In genomic region chr12:62249419-62249818, GRCh38 we compare ENCODE assay signal across 29 cellular contexts.
"Had no signal": no experiment of that assay in that cellular context is flagged by ENCODE, and none has a peak within 500 bp of the region (broad histone marks: within the 10 kb centered on the region; RNA-seq: fewer than 3 reads in every experiment).

No MANE protein-coding gene starts in this region.

- H3K4me3 Mint-ChIP-seq: dendritic cell treated with granulocyte-macrophage colony-stimulating factor and Interleukin-4, amounts not matched to agents 40 ng/mL and 50 ng/mL, for 4 days; endodermal cell; naive thymus-derived CD4-positive, alpha-beta T cell; nephron; neural progenitor cell; stimulated activated memory B cell treated with anti-CD40 and anti-IgM and Interleukin-4, amounts not matched to agents 10 μg/mL and 1 μg/mL and 100 μg/mL, for 72 hours had no signal

- H3K36me3 ChIP-seq: colonic mucosa, gastrocnemius medialis, left lung, neural progenitor cell, sigmoid colon, spleen, tibial artery, upper lobe of right lung, uterus had no signal

- H3K9me3 Mint-ChIP-seq: endodermal cell; nephron; neural progenitor cell; stimulated activated memory B cell treated with anti-CD40 and anti-IgM and Interleukin-4, amounts not matched to agents 10 μg/mL and 1 μg/mL and 100 μg/mL, for 72 hours had no signal

- ATAC-seq: esophagus mucosa; gastrocnemius medialis; left lung; naive thymus-derived CD4-positive, alpha-beta T cell; psoas muscle; right cardiac atrium; stimulated activated memory B cell treated with anti-CD40 and anti-IgM and Interleukin-4, amounts not matched to agents 10 μg/mL and 1 μg/mL and 100 μg/mL, for 72 hours; stimulated activated naive CD8-positive, alpha-beta T cell treated with anti-CD3 and anti-CD28 coated beads, Interleukin-15, Interleukin-2, amounts not matched to agents 100 U/mL and 50 U/mL, for 24 hours; upper lobe of right lung had no signal

- H3K27me3 ChIP-seq: colonic mucosa, gastrocnemius medialis, left lung, neural progenitor cell, sigmoid colon, spleen, testis, tibial artery, upper lobe of right lung, uterus had no signal

- H3K4me3 ChIP-seq: colonic mucosa, gastrocnemius medialis, left lung, neural progenitor cell, psoas muscle, sigmoid colon, spleen, testis, tibial artery, upper lobe of right lung, uterus had no signal

- H3K9me3 ChIP-seq: colonic mucosa, gastrocnemius medialis, left lung, psoas muscle, sigmoid colon, spleen, testis, tibial artery, upper lobe of right lung, uterus had no signal

- H3K27me3 Mint-ChIP-seq: dendritic cell treated with granulocyte-macrophage colony-stimulating factor and Interleukin-4, amounts not matched to agents 40 ng/mL and 50 ng/mL, for 4 days; stimulated activated memory B cell treated with anti-CD40 and anti-IgM and Interleukin-4, amounts not matched to agents 10 μg/mL and 1 μg/mL and 100 μg/mL, for 72 hours had no signal

- H3K9ac ChIP-seq: neural progenitor cell had no signal

- H3K27ac ChIP-seq: colonic mucosa, epithelial cell of prostate, gastrocnemius medialis, left lung, neural progenitor cell, psoas muscle, sigmoid colon, tibial artery, upper lobe of right lung, uterus had no signal

- H3K4me1 Mint-ChIP-seq: nephron had no signal

- H2AFZ ChIP-seq: neural progenitor cell had no signal

- H3K27ac Mint-ChIP-seq: dendritic cell treated with granulocyte-macrophage colony-stimulating factor and Interleukin-4, amounts not matched to agents 40 ng/mL and 50 ng/mL, for 4 days; endodermal cell; nephron; neural progenitor cell; stimulated activated memory B cell treated with anti-CD40 and anti-IgM and Interleukin-4, amounts not matched to agents 10 μg/mL and 1 μg/mL and 100 μg/mL, for 72 hours had no signal

- H3K4me1 ChIP-seq: colonic mucosa, gastrocnemius medialis, psoas muscle, sigmoid colon, tibial artery, upper lobe of right lung, uterus had no signal

- H3K36me3 Mint-ChIP-seq: neural progenitor cell had no signal

- H3K4me2 ChIP-seq: neural progenitor cell had no signal

- DNase-seq: colonic mucosa; effector CD8-positive, alpha-beta T cell; endodermal cell; foreskin fibroblast; gastrocnemius medialis; head of caudate nucleus; left cardiac atrium; left lung; mesendoderm; midbrain; naive thymus-derived CD4-positive, alpha-beta T cell; nucleus accumbens; psoas muscle; right cardiac atrium; sigmoid colon; spleen; stimulated activated CD4-positive, alpha-beta T cell treated with anti-CD3 and anti-CD28 coated beads, Interleukin-4, amount 100 ng/mL, for 4 hours; stimulated activated naive CD8-positive, alpha-beta T cell treated with anti-CD3 and anti-CD28 coated beads, Interleukin-15, Interleukin-2, amounts not matched to agents 100 U/mL and 50 U/mL, for 24 hours; substantia nigra; tibial artery; upper lobe of right lung; uterus had no signal
